In the genomic region with DNA sequence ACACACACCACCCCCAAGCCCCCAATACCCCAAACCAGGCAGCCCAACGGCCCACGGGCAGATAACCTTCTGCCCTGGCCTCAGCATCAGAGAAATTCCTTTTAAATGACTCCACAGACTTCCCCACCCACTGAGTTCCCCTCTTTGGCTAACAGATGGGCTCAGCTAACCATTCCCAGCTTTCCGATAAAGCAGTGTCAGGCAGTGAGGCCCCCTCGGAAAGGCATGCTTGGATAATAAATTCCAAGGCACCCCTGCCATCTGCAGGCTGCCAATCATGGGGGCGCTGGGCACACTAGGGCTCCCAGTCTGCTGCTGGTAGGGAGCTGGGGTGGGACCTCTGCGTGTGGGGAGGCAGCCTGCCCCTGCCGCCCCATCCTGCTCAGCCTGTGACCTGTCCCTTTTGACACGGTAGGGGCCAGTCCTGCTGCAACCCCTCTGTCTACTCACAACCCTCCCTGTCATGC, we compare ENCODE assay signal across 1 cellular context.
TF ChIP-seq lines count a peak whose summit lies in the region.

No MANE protein-coding gene starts in this region.

TF ChIP-seq in H1, 55 proteins besides CTCF, POLR2A, EP300 and RAD21 (continued from another document):
- TF ChIP-seq CHD2 (IDR thresholded peaks at IDR 0.05; ENCODE audit: low read length): no peak
- peak; percentile 57; the same call in 1 of the 2 replicates for TF ChIP-seq JUND (IDR thresholded peaks at IDR 0.05; ENCODE audit: low read length)
